ENCODE assay signal across 24 cellular contexts in the genomic region with DNA sequence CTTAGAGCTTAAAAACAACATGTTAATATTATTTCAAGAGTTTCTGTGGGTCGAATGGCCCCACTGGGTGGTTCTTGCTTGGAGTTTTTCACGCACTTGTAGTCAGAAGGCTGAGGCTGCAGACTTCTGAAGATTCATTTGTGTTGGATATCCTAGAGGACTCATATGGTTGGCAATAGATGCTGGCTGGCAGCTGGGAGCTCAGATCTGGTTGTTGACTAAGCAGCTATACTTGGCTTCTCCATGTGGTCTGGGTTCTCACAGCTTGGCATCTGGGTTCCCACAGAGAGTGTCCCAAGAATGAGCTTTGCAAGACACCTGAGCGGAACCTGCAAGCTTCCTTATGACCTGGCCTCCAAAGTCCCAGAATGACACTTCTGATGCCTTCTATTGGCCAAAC.
"Had no signal": no experiment of that assay in that cellular context is flagged by ENCODE, and none has a peak within 500 bp of the region (broad histone marks: within the 10 kb centered on the region; RNA-seq: fewer than 3 reads in every experiment).

No MANE protein-coding gene starts in this region.

- H3K9me3 ChIP-seq: pancreas, right lobe of liver, testis, thyroid gland, transverse colon, upper lobe of right lung had no signal

- H3K4me3 Mint-ChIP-seq: mesothelial cell of epicardium; naive thymus-derived CD4-positive, alpha-beta T cell; nephron; neural crest cell; stimulated activated naive B cell treated with anti-CD40 and anti-IgM and Interleukin-4, amounts not matched to agents 10 μg/mL and 1 μg/mL and 100 μg/mL, for 72 hours had no signal

- H3K4me1 Mint-ChIP-seq: naive thymus-derived CD4-positive, alpha-beta T cell; nephron; neural crest cell; stimulated activated naive B cell treated with anti-CD40 and anti-IgM and Interleukin-4, amounts not matched to agents 10 μg/mL and 1 μg/mL and 100 μg/mL, for 72 hours had no signal

- H3K4me1 ChIP-seq: left ventricle myocardium inferior, pancreas, right atrium auricular region, right lobe of liver, stomach, testis, thyroid gland, transverse colon, upper lobe of right lung had no signal

- DNase-seq: islet precursor cell; left ventricle myocardium inferior; mesendoderm; naive thymus-derived CD4-positive, alpha-beta T cell; nucleus accumbens; pancreas; right lobe of liver; stimulated activated CD4-positive, alpha-beta T cell treated with anti-CD3 and anti-CD28 coated beads, Interleukin-12 subunit alpha, Interleukin-12 subunit beta, amount 100 ng/mL, for 4 hours; stimulated activated CD4-positive, alpha-beta T cell treated with anti-CD3 and anti-CD28 coated beads, Interleukin-15, amount 100 ng/mL, for 24 hours; stimulated activated CD4-positive, alpha-beta T cell treated with anti-CD3 and anti-CD28 coated beads, Interleukin-2, amount 100 ng/mL, for 24 hours; stimulated activated CD4-positive, alpha-beta T cell treated with anti-CD3 and anti-CD28 coated beads, Interleukin-4, amount 100 ng/mL, for 1 hour; stimulated activated naive B cell treated with anti-CD40 and anti-IgM and Interleukin-4, amounts not matched to agents 10 μg/mL and 1 μg/mL and 100 μg/mL, for 72 hours; stimulated activated naive CD8-positive, alpha-beta T cell treated with anti-CD3 and anti-CD28 coated beads, Interleukin-15, Interleukin-2, amounts not matched to agents 100 U/mL and 50 U/mL, for 24 hours; stomach; testis; thyroid gland; transverse colon; upper lobe of right lung had no signal

- H3K27ac ChIP-seq: left ventricle myocardium inferior, pancreas, right atrium auricular region, right lobe of liver, skin epidermis, stomach, testis, thyroid gland, transverse colon, upper lobe of right lung had no signal

- H3K27me3 ChIP-seq: pancreas, right atrium auricular region, right lobe of liver, stomach, testis, thyroid gland, transverse colon, upper lobe of right lung had no signal

- ATAC-seq: naive thymus-derived CD4-positive, alpha-beta T cell; pancreas; right lobe of liver; stimulated activated naive B cell treated with anti-CD40 and anti-IgM and Interleukin-4, amounts not matched to agents 10 μg/mL and 1 μg/mL and 100 μg/mL, for 72 hours; stimulated activated naive CD8-positive, alpha-beta T cell treated with anti-CD3 and anti-CD28 coated beads, Interleukin-15, Interleukin-2, amounts not matched to agents 100 U/mL and 50 U/mL, for 24 hours; upper lobe of right lung had no signal

- H3K36me3 ChIP-seq: left ventricle myocardium inferior, pancreas, right atrium auricular region, right lobe of liver, stomach, thyroid gland, transverse colon, upper lobe of right lung had no signal

- H3K36me3 Mint-ChIP-seq: naive thymus-derived CD4-positive, alpha-beta T cell; stimulated activated naive B cell treated with anti-CD40 and anti-IgM and Interleukin-4, amounts not matched to agents 10 μg/mL and 1 μg/mL and 100 μg/mL, for 72 hours had no signal

- H3K4me3 ChIP-seq: left ventricle myocardium inferior, lung, pancreas, right atrium auricular region, right lobe of liver, skin epidermis, stomach, testis, thyroid gland, transverse colon, upper lobe of right lung had no signal

- H3K27ac Mint-ChIP-seq: mesothelial cell of epicardium; naive thymus-derived CD4-positive, alpha-beta T cell; nephron; stimulated activated naive B cell treated with anti-CD40 and anti-IgM and Interleukin-4, amounts not matched to agents 10 μg/mL and 1 μg/mL and 100 μg/mL, for 72 hours had no signal
